Comparison of ENCODE assay signal across 8 cellular contexts in the genomic region with DNA sequence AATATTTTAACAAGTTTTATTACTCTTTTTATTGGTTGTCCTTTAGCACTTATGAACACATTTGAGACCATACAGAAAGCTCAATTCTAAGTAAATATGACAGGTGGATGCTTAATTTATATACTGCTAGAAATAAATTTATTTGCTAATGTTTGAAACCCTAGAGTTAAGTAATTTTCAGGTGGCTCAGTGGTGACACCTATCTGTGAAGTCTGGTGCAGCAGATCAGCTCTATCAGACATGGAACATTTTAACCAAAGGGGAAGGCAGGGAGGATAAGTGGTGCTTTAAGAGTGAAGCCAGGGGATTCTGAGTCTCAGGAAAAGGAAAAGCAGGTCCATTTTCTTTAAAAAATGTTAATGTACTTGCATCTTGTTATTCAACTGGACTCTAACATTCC.
A peak's percentile ranks its signal among the peaks of the same experiment; 100 is the strongest.
DNase-seq lines count a peak whose midpoint lies in the region; ATAC-seq and TF ChIP-seq lines count a peak whose summit lies in the region.

No MANE protein-coding gene starts in this region.

- no peaks in the 10 kb centered on the region for H3K9me3 ChIP-seq in H9 (ENCODE audit: control insufficient read depth, low read depth, low read length)
- H3K9me3 ChIP-seq in right lobe of liver = no peaks in the 10 kb centered on the region

- H3K4me2 ChIP-seq in H9 (ENCODE audit: insufficient read depth, insufficient read length, low read length) = no peak overlapping the region

- no peaks in the 10 kb centered on the region for H3K79me2 ChIP-seq in H9 (ENCODE audit: insufficient read depth, low read length)

- H3K36me3 Mint-ChIP-seq in H9 (ENCODE audit: insufficient read depth in 1 of 3, low read depth in 3 of 3) = peaks cover 0 to 7% (median 2%) of the 10 kb centered on the region in 3 experiments; a peak in 2 of 7 replicates
- no peaks in the 10 kb centered on the region for H3K36me3 Mint-ChIP-seq in WTC11

- H3K9me3 Mint-ChIP-seq in H9 (peaks cover 5 to 7% of the 10 kb centered on the region in 2 experiments), WTC11 (peaks cover 9% of the 10 kb centered on the region)

- H2BK15ac ChIP-seq in H9 (ENCODE audit: low read depth, low read length) = no peak overlapping the region

- no peaks in the 10 kb centered on the region for H4K20me1 ChIP-seq in H9 (ENCODE audit: control insufficient read depth, insufficient read depth, insufficient read length)

- POLR2A ChIA-PET in WTC11 (lab: Charles Lee) = no interaction called here

- no peak overlapping the region for H3K23ac ChIP-seq in H9 (ENCODE audit: insufficient read length, low read depth, low read length)

- TF ChIP-seq POLR2A in right lobe of liver (IDR thresholded peaks at IDR 0.05) = no peak

- no peak overlapping the region for H4K5ac ChIP-seq in H9 (ENCODE audit: insufficient read length, low read depth, low read length)

- no peak overlapping the region for H4K91ac ChIP-seq in H9 (ENCODE audit: insufficient read length, low read depth, low read length)

- H3K36me3 ChIP-seq in right lobe of liver = no peaks in the 10 kb centered on the region

- H3K4me3 Mint-ChIP-seq in H9 = no peak overlapping the region
- H3K4me3 Mint-ChIP-seq in WTC11 = no peak overlapping the region

- ATAC-seq in WTC11 (no peak), right lobe of liver (no peak)

- no peak overlapping the region for H2AFZ ChIP-seq in H9 (ENCODE audit: low read length)

- H3K4me3 ChIP-seq in right lobe of liver = no peak overlapping the region

- H3K56ac ChIP-seq in H9 (ENCODE audit: insufficient read length, low read depth, low read length) = no peak overlapping the region

- no peak overlapping the region for H2BK12ac ChIP-seq in H9 (ENCODE audit: insufficient read length, low read depth, low read length)

- DNase-seq in DMS53 (lab: John Stamatoyannopoulos, UW) (peak; percentile 52), DMS53 treated with DMSO at 0.1 percent for 48 hours (lab: John Stamatoyannopoulos, UW; ENCODE audit: unreplicated experiment) (no peak), H9 (no peak), WTC11 (ENCODE audit: low spot score) (no peak), right lobe of liver (no peak), cerebellar nuclear complex (lab: John Stamatoyannopoulos, UW) (no peak), epidermal melanocyte (ENCODE audit: insufficient read length, low spot score) (no peak)
- DNase-seq in activated CD8-positive, alpha-beta memory T cell treated with anti-CD3 and anti-CD28 coated beads, Interleukin-2, amount 50 U/mL, for 48 hours = no peak

- no peak overlapping the region for H2BK5ac ChIP-seq in H9 (ENCODE audit: insufficient read length, low read length)

- H3K27ac ChIP-seq in H9 (ENCODE audit: insufficient read length, low read depth, low read length) = no peak overlapping the region
- H3K27ac ChIP-seq in right lobe of liver = no peak overlapping the region

- H3K27ac Mint-ChIP-seq in H9 (no peak overlapping the region), WTC11 (no peak overlapping the region)

- intact Hi-C loops in right lobe of liver (cut with DNase I) = no loop called here

- H2AK5ac ChIP-seq in H9 (ENCODE audit: insufficient read length, low read length) = no peak overlapping the region

- CTCF ChIA-PET in WTC11 (lab: Charles Lee) = interaction anchor here (0.6 to 12.9 kb wide), 38 partner anchors 8 to 394 kb away, joined by 3 to 175 read pairs (median 4); no protein-coding TSS in a partner anchor

- TF ChIP-seq CTCF in H9 (conservative IDR thresholded peaks at IDR 0.05) (peak; percentile 77), WTC11 (IDR thresholded peaks at IDR 0.05) (peak; percentile 35), right lobe of liver (IDR thresholded peaks at IDR 0.05) (peak in 3 of 4 donors; percentile 19 to 35 (median 28))

- H4K8ac ChIP-seq in H9 (replicated peaks; ENCODE audit: insufficient read length, low read depth, low read length) = no peak overlapping the region

- no peak overlapping the region for H3K18ac ChIP-seq in H9 (ENCODE audit: insufficient read length, low read depth, low read length)

- H3T11ph ChIP-seq in H9 (ENCODE audit: low read length) = no peak overlapping the region

- no peaks in the 10 kb centered on the region for H3K4me1 ChIP-seq in H9 (ENCODE audit: insufficient read depth, low read length)
- no peaks in the 10 kb centered on the region for H3K4me1 ChIP-seq in right lobe of liver

- H3K79me1 ChIP-seq in H9 (ENCODE audit: insufficient read depth, low read depth, low read length, poor library complexity, severe bottlenecking) = no peaks in the 10 kb centered on the region

- no peaks in the 10 kb centered on the region for H3K23me2 ChIP-seq in H9 (ENCODE audit: insufficient read length, low read depth, low read length, poor library complexity, severe bottlenecking)

- H3K27me3 ChIP-seq in H9 (ENCODE audit: insufficient read depth, low read length) (no peaks in the 10 kb centered on the region), right lobe of liver (no peaks in the 10 kb centered on the region)

- no peak overlapping the region for H2BK120ac ChIP-seq in H9 (ENCODE audit: low read depth, low read length, poor library complexity, severe bottlenecking)

- H3K14ac ChIP-seq in H9 (ENCODE audit: insufficient read depth, low read length) = no peak overlapping the region

- no peak overlapping the region for H2BK20ac ChIP-seq in H9 (ENCODE audit: low read depth, low read length, poor library complexity, severe bottlenecking)

- H3K4ac ChIP-seq in H9 (ENCODE audit: low read depth, low read length) = no peak overlapping the region

- H3K9ac ChIP-seq in H9 (ENCODE audit: extremely low read depth, insufficient read length, low read length) = no peak overlapping the region

- H3K27me3 Mint-ChIP-seq in H9 (ENCODE audit: low read depth) = peaks cover 1% of the 10 kb centered on the region; the same call in 1 of the 2 replicates
- no peaks in the 10 kb centered on the region for H3K27me3 Mint-ChIP-seq in WTC11 (ENCODE audit: low read depth)

- H3K4me1 Mint-ChIP-seq in H9 = peaks cover 7 to 33% of the 10 kb centered on the region in 2 experiments
- H3K4me1 Mint-ChIP-seq in WTC11 = peaks cover 15% of the 10 kb centered on the region

TF ChIP-seq in WTC11, 78 proteins besides CTCF, POLR2A, EP300 and RAD21 (continues in another document):
- TF ChIP-seq KAT7 (CRISPR knock-in tag; IDR thresholded peaks at IDR 0.05; ENCODE audit: borderline replicate concordance) (no peak), ZBTB21 (CRISPR knock-in tag; IDR thresholded peaks at IDR 0.05; ENCODE audit: borderline replicate concordance) (no peak), ZNF219 (CRISPR knock-in tag; IDR thresholded peaks at IDR 0.05; ENCODE audit: borderline replicate concordance) (no peak), ZNF232 (CRISPR knock-in tag; IDR thresholded peaks at IDR 0.05) (no peak), PRRX2 (CRISPR knock-in tag; IDR thresholded peaks at IDR 0.05) (no peak), ZNF121 (CRISPR knock-in tag; IDR thresholded peaks at IDR 0.05) (no peak), NFYB (CRISPR knock-in tag; conservative IDR thresholded peaks at IDR 0.05; ENCODE audit: low read depth) (no peak), ZNF396 (CRISPR knock-in tag; IDR thresholded peaks at IDR 0.05; ENCODE audit: borderline replicate concordance) (no peak), CBFB (CRISPR knock-in tag; IDR thresholded peaks at IDR 0.05; ENCODE audit: low read depth) (no peak), SOX15 (CRISPR knock-in tag; IDR thresholded peaks at IDR 0.05) (no peak), ELF4 (CRISPR knock-in tag; IDR thresholded peaks at IDR 0.05; ENCODE audit: low read depth) (no peak)
- TF ChIP-seq, protein P1, sequence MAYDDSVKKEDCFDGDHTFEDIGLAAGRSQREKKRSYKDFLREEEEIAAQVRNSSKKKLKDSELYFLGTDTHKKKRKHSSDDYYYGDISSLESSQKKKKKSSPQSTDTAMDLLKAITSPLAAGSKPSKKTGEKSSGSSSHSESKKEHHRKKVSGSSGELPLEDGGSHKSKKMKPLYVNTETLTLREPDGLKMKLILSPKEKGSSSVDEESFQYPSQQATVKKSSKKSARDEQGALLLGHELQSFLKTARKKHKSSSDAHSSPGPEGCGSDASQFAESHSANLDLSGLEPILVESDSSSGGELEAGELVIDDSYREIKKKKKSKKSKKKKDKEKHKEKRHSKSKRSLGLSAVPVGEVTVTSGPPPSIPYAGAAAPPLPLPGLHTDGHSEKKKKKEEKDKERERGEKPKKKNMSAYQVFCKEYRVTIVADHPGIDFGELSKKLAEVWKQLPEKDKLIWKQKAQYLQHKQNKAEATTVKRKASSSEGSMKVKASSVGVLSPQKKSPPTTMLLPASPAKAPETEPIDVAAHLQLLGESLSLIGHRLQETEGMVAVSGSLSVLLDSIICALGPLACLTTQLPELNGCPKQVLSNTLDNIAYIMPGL (CRISPR knock-in tag; IDR thresholded peaks at IDR 0.05) = no peak
- TF ChIP-seq, protein P2, sequence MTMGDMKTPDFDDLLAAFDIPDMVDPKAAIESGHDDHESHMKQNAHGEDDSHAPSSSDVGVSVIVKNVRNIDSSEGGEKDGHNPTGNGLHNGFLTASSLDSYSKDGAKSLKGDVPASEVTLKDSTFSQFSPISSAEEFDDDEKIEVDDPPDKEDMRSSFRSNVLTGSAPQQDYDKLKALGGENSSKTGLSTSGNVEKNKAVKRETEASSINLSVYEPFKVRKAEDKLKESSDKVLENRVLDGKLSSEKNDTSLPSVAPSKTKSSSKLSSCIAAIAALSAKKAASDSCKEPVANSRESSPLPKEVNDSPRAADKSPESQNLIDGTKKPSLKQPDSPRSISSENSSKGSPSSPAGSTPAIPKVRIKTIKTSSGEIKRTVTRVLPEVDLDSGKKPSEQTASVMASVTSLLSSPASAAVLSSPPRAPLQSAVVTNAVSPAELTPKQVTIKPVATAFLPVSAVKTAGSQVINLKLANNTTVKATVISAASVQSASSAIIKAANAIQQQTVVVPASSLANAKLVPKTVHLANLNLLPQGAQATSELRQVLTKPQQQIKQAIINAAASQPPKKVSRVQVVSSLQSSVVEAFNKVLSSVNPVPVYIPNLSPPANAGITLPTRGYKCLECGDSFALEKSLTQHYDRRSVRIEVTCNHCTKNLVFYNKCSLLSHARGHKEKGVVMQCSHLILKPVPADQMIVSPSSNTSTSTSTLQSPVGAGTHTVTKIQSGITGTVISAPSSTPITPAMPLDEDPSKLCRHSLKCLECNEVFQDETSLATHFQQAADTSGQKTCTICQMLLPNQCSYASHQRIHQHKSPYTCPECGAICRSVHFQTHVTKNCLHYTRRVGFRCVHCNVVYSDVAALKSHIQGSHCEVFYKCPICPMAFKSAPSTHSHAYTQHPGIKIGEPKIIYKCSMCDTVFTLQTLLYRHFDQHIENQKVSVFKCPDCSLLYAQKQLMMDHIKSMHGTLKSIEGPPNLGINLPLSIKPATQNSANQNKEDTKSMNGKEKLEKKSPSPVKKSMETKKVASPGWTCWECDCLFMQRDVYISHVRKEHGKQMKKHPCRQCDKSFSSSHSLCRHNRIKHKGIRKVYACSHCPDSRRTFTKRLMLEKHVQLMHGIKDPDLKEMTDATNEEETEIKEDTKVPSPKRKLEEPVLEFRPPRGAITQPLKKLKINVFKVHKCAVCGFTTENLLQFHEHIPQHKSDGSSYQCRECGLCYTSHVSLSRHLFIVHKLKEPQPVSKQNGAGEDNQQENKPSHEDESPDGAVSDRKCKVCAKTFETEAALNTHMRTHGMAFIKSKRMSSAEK (CRISPR knock-in tag; IDR thresholded peaks at IDR 0.05; ENCODE audit: borderline replicate concordance) = no peak
